ENCODE assay signal across 20 cellular contexts in the genomic region with DNA sequence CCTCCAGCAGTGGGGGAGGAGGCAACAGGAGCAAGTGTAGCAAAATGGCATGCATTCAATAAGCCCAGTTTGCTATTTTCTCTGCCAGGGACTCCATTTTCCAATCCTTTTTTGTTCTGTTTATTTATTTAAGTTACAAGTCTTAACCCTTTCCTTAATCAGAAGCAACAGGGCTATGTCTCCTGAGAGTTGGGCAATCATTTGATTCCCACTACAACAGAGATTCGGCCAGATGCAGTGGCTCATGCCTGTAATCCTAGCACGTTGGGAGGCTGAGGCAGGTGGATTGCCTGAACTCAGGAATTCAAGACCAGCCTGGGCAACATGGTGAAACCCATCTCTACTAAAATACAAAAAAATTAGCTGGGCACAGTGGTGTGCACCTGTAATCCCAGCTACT. TPM values are rescaled to one million over a fixed set of nuclear protein-coding genes. Genes with fewer than 3 reads are reported as not detected.
DNase-seq lines count a peak whose midpoint lies in the region; ATAC-seq, FAIRE-seq and TF ChIP-seq lines count a peak whose summit lies in the region.
"Had no signal": no experiment of that assay in that cellular context is flagged by ENCODE, and none has a peak within 500 bp of the region (broad histone marks: within the 10 kb centered on the region; RNA-seq: fewer than 3 reads in every experiment).

No MANE protein-coding gene starts in this region.

- TF ChIP-seq POLR2A in GM12878 (IDR thresholded peaks at IDR 0.05; ENCODE audit: low read depth, low read length), result no peak

- no peaks in the 10 kb centered on the region for H3K27me3 Mint-ChIP-seq in CD8-positive, alpha-beta memory T cell
- H3K27me3 Mint-ChIP-seq: CD4-positive, alpha-beta T cell had no signal

- H3K9ac ChIP-seq in GM12878 (ENCODE audit: control insufficient read depth, insufficient read depth, low read length), result no peak overlapping the region

- in situ Hi-C loops in GM12878 (cut with MboI), result no loop called here

- CTCF ChIA-PET in HEK293 (lab: Yijun Ruan, JAX), result no interaction called here
- CTCF ChIA-PET in GM12878 (lab: Yijun Ruan, JAX), result no interaction called here
- CTCF ChIA-PET in CD8-positive, alpha-beta memory T cell (lab: Charles Lee), result no interaction called here

- WGBS in GM12878 (ENCODE audit: insufficient coverage, insufficient replicate concordance, low lambda C conversion rate, missing lambda C conversion rate), result 71% methylated on average over 2 of the region's 2 CpGs

- H3K9me3 ChIP-seq in HEK293 (ENCODE audit: control insufficient read depth, insufficient read depth, low read depth, low read length), result no peaks in the 10 kb centered on the region
- H3K9me3 ChIP-seq in GM12878 (replicated peaks; ENCODE audit: control insufficient read depth, insufficient read depth, low read length), result no peaks in the 10 kb centered on the region
- H3K9me3 ChIP-seq in CD8-positive, alpha-beta memory T cell (ENCODE audit: low read length), result no peaks in the 10 kb centered on the region
- H3K9me3 ChIP-seq: BE2C, HAP-1 had no signal

- DNase-seq in GM12878 (ENCODE audit: low read depth, low spot score), result no peak
- DNase-seq in fibroblast of the conjunctiva (ENCODE audit: low read depth), result peak; percentile 21
- no peak for DNase-seq in NCI-H2196 treated with DMSO at 0.1 percent for 48 hours (lab: John Stamatoyannopoulos, UW; ENCODE audit: unreplicated experiment)
- no peak for DNase-seq in head of caudate nucleus
- DNase-seq in CD8-positive, alpha-beta memory T cell, result no peak
- DNase-seq: ACHN; BE2C; CD4-positive, alpha-beta T cell; DMS153; DMS79 treated with DMSO at 0.1 percent for 48 hours; GF-D8; HFFc6 had no signal

- no peaks in the 10 kb centered on the region for H3K4me1 ChIP-seq in HEK293 (ENCODE audit: control insufficient read depth, insufficient read depth, low read length)
- H3K4me1 ChIP-seq in GM12878 (ENCODE audit: control insufficient read depth, insufficient read depth, low read length), result no peaks in the 10 kb centered on the region
- no peaks in the 10 kb centered on the region for H3K4me1 ChIP-seq in CD8-positive, alpha-beta memory T cell (ENCODE audit: insufficient read depth, low read length)
- H3K4me1 ChIP-seq: BE2C, HAP-1 had no signal

- FAIRE-seq in GM12878 (lab: Jason Lieb, UNC), result no peak
- FAIRE-seq: A204.1, K562 had no signal

- RAD21 ChIA-PET in GM12878 (lab: Charles Lee; ENCODE audit: unreplicated experiment), result no interaction called here

- H3K79me2 ChIP-seq in GM12878 (ENCODE audit: control insufficient read depth, insufficient read depth, low read length), result no peaks in the 10 kb centered on the region

- no peaks in the 10 kb centered on the region for H3K27me3 ChIP-seq in GM12878 (replicated peaks in 1 of 2; ENCODE audit: control insufficient read depth in 2 of 2, insufficient read depth in 2 of 2, low read length in 1 of 2)
- no peaks in the 10 kb centered on the region for H3K27me3 ChIP-seq in CD8-positive, alpha-beta memory T cell (ENCODE audit: insufficient read depth, low read length, poor library complexity, severe bottlenecking)
- H3K27me3 ChIP-seq: BE2C had no signal

- SMC1A ChIA-PET in GM12878 (lab: Charles Lee; ENCODE audit: uncharacterized antibody, unreplicated experiment), result no interaction called here

- H3K36me3 ChIP-seq in HEK293 (ENCODE audit: control insufficient read depth in 2 of 2, insufficient read depth in 1 of 2, low read length in 2 of 2) (peaks cover 70 to 100% of the 10 kb centered on the region in 2 experiments), GM12878 (ENCODE audit: control insufficient read depth in 2 of 2, insufficient read depth in 2 of 2, low read length in 1 of 2) (peaks cover 53 to 61% of the 10 kb centered on the region in 2 experiments)
- peaks cover 81% of the 10 kb centered on the region for H3K36me3 ChIP-seq in CD8-positive, alpha-beta memory T cell (ENCODE audit: insufficient read depth, low read length)

- intact Hi-C loops in GM12878 (cut with micrococcal nuclease; ENCODE audit: unreplicated experiment) (no loop called here), head of caudate nucleus (cut with DNase I) (loop anchor here (10.0 kb wide), 1 partner anchor 359 kb away; a partner anchor contains a TSS)

- TF ChIP-seq CTCF in HEK293 (tag by site-specific recombination; IDR thresholded peaks at IDR 0.05) (no peak), GM12878 (IDR thresholded peaks at IDR 0.05 in 2 of 3, conservative IDR thresholded peaks at IDR 0.05 in 1 of 3; ENCODE audit: control insufficient read depth in 2 of 3, extremely low read depth in 1 of 3, insufficient read depth in 1 of 3, low read depth in 3 of 3, low read length in 3 of 3) (no peak)

- no peak overlapping the region for H2AFZ ChIP-seq in GM12878 (ENCODE audit: control insufficient read depth, low read depth, low read length)

- POLR2A ChIA-PET in HEK293 (lab: Yijun Ruan, JAX) (no interaction called here), GM12878 (lab: Charles Lee) (no interaction called here)
- POLR2A ChIA-PET in CD8-positive, alpha-beta memory T cell (lab: Charles Lee), result interaction anchor here (0.6 kb wide), 1 partner anchor 25 kb away, joined by 3 read pairs; a partner anchor contains a TSS

- H3K4me3 Mint-ChIP-seq in CD8-positive, alpha-beta memory T cell, result no peak overlapping the region
- H3K4me3 Mint-ChIP-seq: CD4-positive, alpha-beta T cell; HFFc6 had no signal

- no peak overlapping the region for H3K4me3 ChIP-seq in HEK293 (ENCODE audit: low read depth, low read length)
- no peak overlapping the region for H3K4me3 ChIP-seq in GM12878
- H3K4me3 ChIP-seq in CD8-positive, alpha-beta memory T cell (ENCODE audit: low read length), result no peak overlapping the region
- H3K4me3 ChIP-seq: HAP-1, K562 had no signal

- no peaks in the 10 kb centered on the region for H3K9me3 Mint-ChIP-seq in CD8-positive, alpha-beta memory T cell
- H3K9me3 Mint-ChIP-seq: CD4-positive, alpha-beta T cell; HFFc6 had no signal

- H3K27ac ChIP-seq in HEK293 (ENCODE audit: extremely low read depth, low read depth, low read length), result no peak overlapping the region
- H3K27ac ChIP-seq in GM12878 (ENCODE audit: control insufficient read depth, insufficient read depth), result no peak overlapping the region
- no peak overlapping the region for H3K27ac ChIP-seq in CD8-positive, alpha-beta memory T cell (ENCODE audit: low read depth, low read length)
- H3K27ac ChIP-seq: C4-2B, HL-60 had no signal

- no peak overlapping the region for H3K4me2 ChIP-seq in GM12878 (ENCODE audit: control insufficient read depth, insufficient read depth)

- peaks cover 0 to 3% (median 0%) of the 10 kb centered on the region in 3 donors for H3K4me1 Mint-ChIP-seq in CD8-positive, alpha-beta memory T cell

- BruUV-seq in GM12878 (replicated peaks; lab: Mats Ljungman, UMichigan), result TSS peak; percentile 24

- no peak for ATAC-seq in GM12878
- ATAC-seq: K562 had no signal

- TF ChIP-seq RAD21 in GM12878 (IDR thresholded peaks at IDR 0.05; ENCODE audit: insufficient read depth, low read depth, low read length), result no peak

- H4K20me1 ChIP-seq in GM12878 (ENCODE audit: control insufficient read depth, insufficient read depth), result no peaks in the 10 kb centered on the region

- peaks cover 5 to 91% (median 17%) of the 10 kb centered on the region in 3 donors for H3K36me3 Mint-ChIP-seq in CD8-positive, alpha-beta memory T cell

- no peak overlapping the region for H3K27ac Mint-ChIP-seq in CD8-positive, alpha-beta memory T cell
- H3K27ac Mint-ChIP-seq: CD4-positive, alpha-beta T cell; HFFc6 had no signal

- no peak for TF ChIP-seq EP300 in GM12878 (IDR thresholded peaks at IDR 0.05; ENCODE audit: borderline replicate concordance in 1 of 2, control insufficient read depth in 1 of 2, low read depth in 2 of 2, low read length in 2 of 2)

TF ChIP-seq in HEK293, 187 proteins besides CTCF, POLR2A, EP300 and RAD21 (continues in another document):
- TF ChIP-seq FEZF1 (tag by site-specific recombination; IDR thresholded peaks at IDR 0.05), result peak; percentile 49; the same call in 1 of the 2 replicates

TF ChIP-seq in GM12878, 131 proteins besides CTCF, POLR2A, EP300 and RAD21 (continues in another document):
- TF ChIP-seq ATF7 (IDR thresholded peaks at IDR 0.05; ENCODE audit: low read depth), result no peak

RNA-seq across cellular contexts. Expression of a gene that starts 25.5 kb away (rescaled TPM):
- total RNA-seq in GM12878 (2013; cell fraction: nucleolus; rRNA removed), result 45.7 and 57.1 TPM in 2 replicates
- total RNA-seq in GM12878 (2014; rRNA removed) (62.9 and 77.6 TPM in 2 replicates), GM12878 (2014; rRNA removed; fragmentation: Illumina TruSeq; extraction: Trizol) (85.1 and 93.4 TPM in 2 replicates), GM12878 (2021) (176 TPM in 2 replicates)
- 27.0 TPM for polyA plus RNA-seq in GM12878 (2011; ENCODE audit: low read depth)
- polyA plus RNA-seq in GM12878 (2011; rRNA removed) (34.4 and 60.5 TPM in 2 replicates), GM12878 (2014; fragmentation: Illumina TruSeq; extraction: Trizol) (88.3 and 128 TPM in 2 replicates), GM12878 (2014; fragmentation: Nextera tagmentation; extraction: Ambion mirVana) (100 to 1,000 TPM in 1 of 2 experiments, 10 to 100 TPM in 1; 38.3 to 124 TPM), GM12878 (2014; rRNA removed) (99.6 and 118 TPM in 2 replicates), GM12878 (2016; fragmentation: Nextera tagmentation; extraction: Ambion mirVana) (10 to 100 TPM; 10.7 to 32.2 TPM)
- polyA plus RNA-seq in GM12878 (2011; cell fraction: cytosol; rRNA removed), result 91.5 and 94.4 TPM in 2 replicates
- polyA plus RNA-seq in GM12878 (2011; cell fraction: nucleus; rRNA removed), result 108 and 135 TPM in 2 replicates
- 56.0 and 64.4 TPM in 2 replicates for polyA plus RNA-seq in GM12878 (2012)
- 65.9 and 81.3 TPM in 2 replicates for polyA minus RNA-seq in GM12878 (2011; rRNA and poly(A)+ RNA removed)
- polyA minus RNA-seq in GM12878 (2011; cell fraction: cytosol; rRNA and poly(A)+ RNA removed), result 63.7 and 66.3 TPM in 2 replicates
- polyA minus RNA-seq in GM12878 (2011; cell fraction: nucleus; rRNA and poly(A)+ RNA removed), result 17.0 and 35.5 TPM in 2 replicates
- total RNA-seq in CD8-positive, alpha-beta memory T cell, result 100 to 1,000 TPM; 156 TPM
- polyA plus RNA-seq in CD8-positive, alpha-beta memory T cell, result 27.5 TPM

RNA-seq across cellular contexts. Expression of a gene that starts 42.0 kb away (rescaled TPM):
- total RNA-seq in GM12878 (2013; cell fraction: nucleolus; rRNA removed), result not detected in 2 replicates
- not detected in 2 replicates for total RNA-seq in GM12878 (2014; rRNA removed)
- not detected in 2 replicates for total RNA-seq in GM12878 (2014; rRNA removed; fragmentation: Illumina TruSeq; extraction: Trizol)
- not detected in 2 replicates for total RNA-seq in GM12878 (2021)
- not detected for polyA plus RNA-seq in GM12878 (2011; ENCODE audit: low read depth)
- polyA plus RNA-seq in GM12878 (2011; rRNA removed), result not detected in 2 replicates
- polyA plus RNA-seq in GM12878 (2011; cell fraction: cytosol; rRNA removed), result not detected in 2 replicates
- not detected in 2 replicates for polyA plus RNA-seq in GM12878 (2011; cell fraction: nucleus; rRNA removed)
- polyA plus RNA-seq in GM12878 (2012), result not detected in 2 replicates
- not detected in 2 replicates for polyA plus RNA-seq in GM12878 (2014; fragmentation: Illumina TruSeq; extraction: Trizol)
- polyA plus RNA-seq in GM12878 (2014; fragmentation: Nextera tagmentation; extraction: Ambion mirVana), result not detected
- polyA plus RNA-seq in GM12878 (2014; rRNA removed), result not detected in 2 replicates
- polyA plus RNA-seq in GM12878 (2016; fragmentation: Nextera tagmentation; extraction: Ambion mirVana), result not detected
- not detected in 2 replicates for polyA minus RNA-seq in GM12878 (2011; rRNA and poly(A)+ RNA removed)
- not detected in 2 replicates for polyA minus RNA-seq in GM12878 (2011; cell fraction: cytosol; rRNA and poly(A)+ RNA removed)
- not detected in 2 replicates for polyA minus RNA-seq in GM12878 (2011; cell fraction: nucleus; rRNA and poly(A)+ RNA removed)
- total RNA-seq in CD8-positive, alpha-beta memory T cell, result not detected
- polyA plus RNA-seq in CD8-positive, alpha-beta memory T cell, result not detected
- total RNA-seq: CD4-positive, alpha-beta T cell; H4; HFFc6; HT1080; K562 had no signal
- polyA plus RNA-seq: K562 had no signal
